Comparison of ENCODE assay signal across 1 cellular context in the genomic region with DNA sequence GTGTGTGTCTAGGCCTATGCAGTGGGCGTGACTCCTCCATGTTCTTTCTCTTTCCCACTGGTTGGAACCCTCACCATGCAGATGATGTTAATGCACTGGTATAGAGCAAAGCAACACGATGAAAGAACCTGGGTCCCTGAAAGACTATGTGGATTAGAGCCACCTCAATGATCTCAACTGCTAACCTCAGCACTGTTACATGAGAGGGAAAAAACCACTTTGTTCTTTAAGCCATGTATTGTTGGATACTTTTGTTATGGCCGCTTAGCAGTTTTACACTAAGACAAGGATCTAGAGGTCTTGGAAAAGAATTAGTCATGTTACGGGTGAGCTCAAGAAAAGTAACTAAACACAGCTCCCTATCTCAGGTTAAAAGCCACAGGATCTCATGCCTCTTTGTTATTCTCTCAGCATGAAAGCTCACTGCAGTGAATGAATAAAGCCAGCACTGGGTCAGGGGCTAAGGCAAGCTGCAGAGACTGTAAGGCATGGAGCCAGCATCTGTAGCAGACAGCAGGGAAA.
A peak's percentile ranks its signal among the peaks of the same experiment; 100 is the strongest.
TF ChIP-seq lines count a peak whose summit lies in the region.

No MANE protein-coding gene starts in this region.

TF ChIP-seq in WTC11, 78 proteins besides CTCF, POLR2A, EP300 and RAD21 (continued from another document):
- TF ChIP-seq, protein P1, sequence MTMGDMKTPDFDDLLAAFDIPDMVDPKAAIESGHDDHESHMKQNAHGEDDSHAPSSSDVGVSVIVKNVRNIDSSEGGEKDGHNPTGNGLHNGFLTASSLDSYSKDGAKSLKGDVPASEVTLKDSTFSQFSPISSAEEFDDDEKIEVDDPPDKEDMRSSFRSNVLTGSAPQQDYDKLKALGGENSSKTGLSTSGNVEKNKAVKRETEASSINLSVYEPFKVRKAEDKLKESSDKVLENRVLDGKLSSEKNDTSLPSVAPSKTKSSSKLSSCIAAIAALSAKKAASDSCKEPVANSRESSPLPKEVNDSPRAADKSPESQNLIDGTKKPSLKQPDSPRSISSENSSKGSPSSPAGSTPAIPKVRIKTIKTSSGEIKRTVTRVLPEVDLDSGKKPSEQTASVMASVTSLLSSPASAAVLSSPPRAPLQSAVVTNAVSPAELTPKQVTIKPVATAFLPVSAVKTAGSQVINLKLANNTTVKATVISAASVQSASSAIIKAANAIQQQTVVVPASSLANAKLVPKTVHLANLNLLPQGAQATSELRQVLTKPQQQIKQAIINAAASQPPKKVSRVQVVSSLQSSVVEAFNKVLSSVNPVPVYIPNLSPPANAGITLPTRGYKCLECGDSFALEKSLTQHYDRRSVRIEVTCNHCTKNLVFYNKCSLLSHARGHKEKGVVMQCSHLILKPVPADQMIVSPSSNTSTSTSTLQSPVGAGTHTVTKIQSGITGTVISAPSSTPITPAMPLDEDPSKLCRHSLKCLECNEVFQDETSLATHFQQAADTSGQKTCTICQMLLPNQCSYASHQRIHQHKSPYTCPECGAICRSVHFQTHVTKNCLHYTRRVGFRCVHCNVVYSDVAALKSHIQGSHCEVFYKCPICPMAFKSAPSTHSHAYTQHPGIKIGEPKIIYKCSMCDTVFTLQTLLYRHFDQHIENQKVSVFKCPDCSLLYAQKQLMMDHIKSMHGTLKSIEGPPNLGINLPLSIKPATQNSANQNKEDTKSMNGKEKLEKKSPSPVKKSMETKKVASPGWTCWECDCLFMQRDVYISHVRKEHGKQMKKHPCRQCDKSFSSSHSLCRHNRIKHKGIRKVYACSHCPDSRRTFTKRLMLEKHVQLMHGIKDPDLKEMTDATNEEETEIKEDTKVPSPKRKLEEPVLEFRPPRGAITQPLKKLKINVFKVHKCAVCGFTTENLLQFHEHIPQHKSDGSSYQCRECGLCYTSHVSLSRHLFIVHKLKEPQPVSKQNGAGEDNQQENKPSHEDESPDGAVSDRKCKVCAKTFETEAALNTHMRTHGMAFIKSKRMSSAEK (CRISPR knock-in tag; IDR thresholded peaks at IDR 0.05; ENCODE audit: borderline replicate concordance), result no peak
- TF ChIP-seq ZNF317 (CRISPR knock-in tag; IDR thresholded peaks at IDR 0.05; ENCODE audit: borderline replicate concordance, low read depth), result no peak
- TF ChIP-seq, protein P2, sequence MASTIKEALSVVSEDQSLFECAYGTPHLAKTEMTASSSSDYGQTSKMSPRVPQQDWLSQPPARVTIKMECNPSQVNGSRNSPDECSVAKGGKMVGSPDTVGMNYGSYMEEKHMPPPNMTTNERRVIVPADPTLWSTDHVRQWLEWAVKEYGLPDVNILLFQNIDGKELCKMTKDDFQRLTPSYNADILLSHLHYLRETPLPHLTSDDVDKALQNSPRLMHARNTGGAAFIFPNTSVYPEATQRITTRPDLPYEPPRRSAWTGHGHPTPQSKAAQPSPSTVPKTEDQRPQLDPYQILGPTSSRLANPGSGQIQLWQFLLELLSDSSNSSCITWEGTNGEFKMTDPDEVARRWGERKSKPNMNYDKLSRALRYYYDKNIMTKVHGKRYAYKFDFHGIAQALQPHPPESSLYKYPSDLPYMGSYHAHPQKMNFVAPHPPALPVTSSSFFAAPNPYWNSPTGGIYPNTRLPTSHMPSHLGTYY (CRISPR knock-in tag; IDR thresholded peaks at IDR 0.05), result no peak
- TF ChIP-seq, protein P3, sequence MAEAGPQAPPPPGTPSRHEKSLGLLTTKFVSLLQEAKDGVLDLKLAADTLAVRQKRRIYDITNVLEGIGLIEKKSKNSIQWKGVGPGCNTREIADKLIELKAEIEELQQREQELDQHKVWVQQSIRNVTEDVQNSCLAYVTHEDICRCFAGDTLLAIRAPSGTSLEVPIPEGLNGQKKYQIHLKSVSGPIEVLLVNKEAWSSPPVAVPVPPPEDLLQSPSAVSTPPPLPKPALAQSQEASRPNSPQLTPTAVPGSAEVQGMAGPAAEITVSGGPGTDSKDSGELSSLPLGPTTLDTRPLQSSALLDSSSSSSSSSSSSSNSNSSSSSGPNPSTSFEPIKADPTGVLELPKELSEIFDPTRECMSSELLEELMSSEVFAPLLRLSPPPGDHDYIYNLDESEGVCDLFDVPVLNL (CRISPR knock-in tag; IDR thresholded peaks at IDR 0.05; ENCODE audit: borderline replicate concordance, low read depth), result no peak
- TF ChIP-seq, protein P4, sequence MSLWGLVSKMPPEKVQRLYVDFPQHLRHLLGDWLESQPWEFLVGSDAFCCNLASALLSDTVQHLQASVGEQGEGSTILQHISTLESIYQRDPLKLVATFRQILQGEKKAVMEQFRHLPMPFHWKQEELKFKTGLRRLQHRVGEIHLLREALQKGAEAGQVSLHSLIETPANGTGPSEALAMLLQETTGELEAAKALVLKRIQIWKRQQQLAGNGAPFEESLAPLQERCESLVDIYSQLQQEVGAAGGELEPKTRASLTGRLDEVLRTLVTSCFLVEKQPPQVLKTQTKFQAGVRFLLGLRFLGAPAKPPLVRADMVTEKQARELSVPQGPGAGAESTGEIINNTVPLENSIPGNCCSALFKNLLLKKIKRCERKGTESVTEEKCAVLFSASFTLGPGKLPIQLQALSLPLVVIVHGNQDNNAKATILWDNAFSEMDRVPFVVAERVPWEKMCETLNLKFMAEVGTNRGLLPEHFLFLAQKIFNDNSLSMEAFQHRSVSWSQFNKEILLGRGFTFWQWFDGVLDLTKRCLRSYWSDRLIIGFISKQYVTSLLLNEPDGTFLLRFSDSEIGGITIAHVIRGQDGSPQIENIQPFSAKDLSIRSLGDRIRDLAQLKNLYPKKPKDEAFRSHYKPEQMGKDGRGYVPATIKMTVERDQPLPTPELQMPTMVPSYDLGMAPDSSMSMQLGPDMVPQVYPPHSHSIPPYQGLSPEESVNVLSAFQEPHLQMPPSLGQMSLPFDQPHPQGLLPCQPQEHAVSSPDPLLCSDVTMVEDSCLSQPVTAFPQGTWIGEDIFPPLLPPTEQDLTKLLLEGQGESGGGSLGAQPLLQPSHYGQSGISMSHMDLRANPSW (CRISPR knock-in tag; conservative IDR thresholded peaks at IDR 0.05; ENCODE audit: low read depth), result no peak
- no peak for TF ChIP-seq TEAD1 (CRISPR knock-in tag; IDR thresholded peaks at IDR 0.05)
- TF ChIP-seq, protein P5, sequence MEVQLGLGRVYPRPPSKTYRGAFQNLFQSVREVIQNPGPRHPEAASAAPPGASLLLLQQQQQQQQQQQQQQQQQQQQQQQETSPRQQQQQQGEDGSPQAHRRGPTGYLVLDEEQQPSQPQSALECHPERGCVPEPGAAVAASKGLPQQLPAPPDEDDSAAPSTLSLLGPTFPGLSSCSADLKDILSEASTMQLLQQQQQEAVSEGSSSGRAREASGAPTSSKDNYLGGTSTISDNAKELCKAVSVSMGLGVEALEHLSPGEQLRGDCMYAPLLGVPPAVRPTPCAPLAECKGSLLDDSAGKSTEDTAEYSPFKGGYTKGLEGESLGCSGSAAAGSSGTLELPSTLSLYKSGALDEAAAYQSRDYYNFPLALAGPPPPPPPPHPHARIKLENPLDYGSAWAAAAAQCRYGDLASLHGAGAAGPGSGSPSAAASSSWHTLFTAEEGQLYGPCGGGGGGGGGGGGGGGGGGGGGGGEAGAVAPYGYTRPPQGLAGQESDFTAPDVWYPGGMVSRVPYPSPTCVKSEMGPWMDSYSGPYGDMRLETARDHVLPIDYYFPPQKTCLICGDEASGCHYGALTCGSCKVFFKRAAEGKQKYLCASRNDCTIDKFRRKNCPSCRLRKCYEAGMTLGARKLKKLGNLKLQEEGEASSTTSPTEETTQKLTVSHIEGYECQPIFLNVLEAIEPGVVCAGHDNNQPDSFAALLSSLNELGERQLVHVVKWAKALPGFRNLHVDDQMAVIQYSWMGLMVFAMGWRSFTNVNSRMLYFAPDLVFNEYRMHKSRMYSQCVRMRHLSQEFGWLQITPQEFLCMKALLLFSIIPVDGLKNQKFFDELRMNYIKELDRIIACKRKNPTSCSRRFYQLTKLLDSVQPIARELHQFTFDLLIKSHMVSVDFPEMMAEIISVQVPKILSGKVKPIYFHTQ (CRISPR knock-in tag; IDR thresholded peaks at IDR 0.05), result no peak
- peak; percentile 3; the same call in 1 of the 2 replicates for TF ChIP-seq ZNF423 (CRISPR knock-in tag; IDR thresholded peaks at IDR 0.05)
- no peak for TF ChIP-seq ZBTB21 (CRISPR knock-in tag; IDR thresholded peaks at IDR 0.05; ENCODE audit: borderline replicate concordance)
- TF ChIP-seq CREM (CRISPR knock-in tag; IDR thresholded peaks at IDR 0.05), result 0 out of 2 replicates have a peak, but pooled peaks have one; percentile 23
- TF ChIP-seq GABPB1 (CRISPR knock-in tag; IDR thresholded peaks at IDR 0.05), result no peak
- TF ChIP-seq TCF7 (CRISPR knock-in tag; IDR thresholded peaks at IDR 0.05; ENCODE audit: low read depth), result no peak
- TF ChIP-seq, protein P6, sequence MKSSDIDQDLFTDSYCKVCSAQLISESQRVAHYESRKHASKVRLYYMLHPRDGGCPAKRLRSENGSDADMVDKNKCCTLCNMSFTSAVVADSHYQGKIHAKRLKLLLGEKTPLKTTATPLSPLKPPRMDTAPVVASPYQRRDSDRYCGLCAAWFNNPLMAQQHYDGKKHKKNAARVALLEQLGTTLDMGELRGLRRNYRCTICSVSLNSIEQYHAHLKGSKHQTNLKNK (CRISPR knock-in tag; IDR thresholded peaks at IDR 0.05), result no peak
- TF ChIP-seq, protein P7, sequence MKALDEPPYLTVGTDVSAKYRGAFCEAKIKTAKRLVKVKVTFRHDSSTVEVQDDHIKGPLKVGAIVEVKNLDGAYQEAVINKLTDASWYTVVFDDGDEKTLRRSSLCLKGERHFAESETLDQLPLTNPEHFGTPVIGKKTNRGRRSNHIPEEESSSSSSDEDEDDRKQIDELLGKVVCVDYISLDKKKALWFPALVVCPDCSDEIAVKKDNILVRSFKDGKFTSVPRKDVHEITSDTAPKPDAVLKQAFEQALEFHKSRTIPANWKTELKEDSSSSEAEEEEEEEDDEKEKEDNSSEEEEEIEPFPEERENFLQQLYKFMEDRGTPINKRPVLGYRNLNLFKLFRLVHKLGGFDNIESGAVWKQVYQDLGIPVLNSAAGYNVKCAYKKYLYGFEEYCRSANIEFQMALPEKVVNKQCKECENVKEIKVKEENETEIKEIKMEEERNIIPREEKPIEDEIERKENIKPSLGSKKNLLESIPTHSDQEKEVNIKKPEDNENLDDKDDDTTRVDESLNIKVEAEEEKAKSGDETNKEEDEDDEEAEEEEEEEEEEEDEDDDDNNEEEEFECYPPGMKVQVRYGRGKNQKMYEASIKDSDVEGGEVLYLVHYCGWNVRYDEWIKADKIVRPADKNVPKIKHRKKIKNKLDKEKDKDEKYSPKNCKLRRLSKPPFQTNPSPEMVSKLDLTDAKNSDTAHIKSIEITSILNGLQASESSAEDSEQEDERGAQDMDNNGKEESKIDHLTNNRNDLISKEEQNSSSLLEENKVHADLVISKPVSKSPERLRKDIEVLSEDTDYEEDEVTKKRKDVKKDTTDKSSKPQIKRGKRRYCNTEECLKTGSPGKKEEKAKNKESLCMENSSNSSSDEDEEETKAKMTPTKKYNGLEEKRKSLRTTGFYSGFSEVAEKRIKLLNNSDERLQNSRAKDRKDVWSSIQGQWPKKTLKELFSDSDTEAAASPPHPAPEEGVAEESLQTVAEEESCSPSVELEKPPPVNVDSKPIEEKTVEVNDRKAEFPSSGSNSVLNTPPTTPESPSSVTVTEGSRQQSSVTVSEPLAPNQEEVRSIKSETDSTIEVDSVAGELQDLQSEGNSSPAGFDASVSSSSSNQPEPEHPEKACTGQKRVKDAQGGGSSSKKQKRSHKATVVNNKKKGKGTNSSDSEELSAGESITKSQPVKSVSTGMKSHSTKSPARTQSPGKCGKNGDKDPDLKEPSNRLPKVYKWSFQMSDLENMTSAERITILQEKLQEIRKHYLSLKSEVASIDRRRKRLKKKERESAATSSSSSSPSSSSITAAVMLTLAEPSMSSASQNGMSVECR (CRISPR knock-in tag; IDR thresholded peaks at IDR 0.05; ENCODE audit: borderline replicate concordance), result no peak
